In genomic region chr14:69483765-69484443, GRCh38 we compare ENCODE assay signal across 8 cellular contexts. TPM values are rescaled to one million over a fixed set of nuclear protein-coding genes. Genes with fewer than 3 reads are reported as not detected.
DNase-seq lines count a peak whose midpoint lies in the region; ATAC-seq, FAIRE-seq and TF ChIP-seq lines count a peak whose summit lies in the region.

No MANE protein-coding gene starts in this region.

- POLR2A ChIA-PET in activated CD4-positive, alpha-beta T cell treated with anti-CD3 and anti-CD28 coated beads for 36 hours (lab: Charles Lee), result no interaction called here

- H3K4me1 ChIP-seq in colonic mucosa, result peaks cover 6% of the 10 kb centered on the region

- H3K27me3 Mint-ChIP-seq in activated CD4-positive, alpha-beta T cell treated with anti-CD3 and anti-CD28 coated beads for 36 hours, result peaks cover 35% of the 10 kb centered on the region
- H3K27me3 Mint-ChIP-seq in activated CD4-positive, alpha-beta T cell treated with anti-CD3 and anti-CD28 coated beads, Interleukin-2, amount 10 ng/mL, durations not matched to agents 24 days and 14 days, result peaks cover 58% of the 10 kb centered on the region
- peaks cover 22% of the 10 kb centered on the region for H3K27me3 Mint-ChIP-seq in memory B cell

- H3K4me3 Mint-ChIP-seq in activated CD4-positive, alpha-beta T cell treated with anti-CD3 and anti-CD28 coated beads for 36 hours, result no peak overlapping the region
- H3K4me3 Mint-ChIP-seq in activated CD4-positive, alpha-beta T cell treated with anti-CD3 and anti-CD28 coated beads, Interleukin-2, amount 10 ng/mL, durations not matched to agents 24 days and 14 days, result no peak overlapping the region
- H3K4me3 Mint-ChIP-seq in memory B cell, result peak overlapping the region; percentile 51

- no peak for ATAC-seq in activated CD4-positive, alpha-beta T cell treated with anti-CD3 and anti-CD28 coated beads for 36 hours
- ATAC-seq in memory B cell (ENCODE audit: low read depth) (no peak), HG02884 (IDR thresholded peaks at IDR 0.05; ENCODE audit: unreplicated experiment) (no peak), HG02678 (IDR thresholded peaks at IDR 0.05; ENCODE audit: unreplicated experiment) (no peak), GM18907 (IDR thresholded peaks at IDR 0.05; ENCODE audit: unreplicated experiment) (no peak)

- H3K9me3 Mint-ChIP-seq in activated CD4-positive, alpha-beta T cell treated with anti-CD3 and anti-CD28 coated beads for 36 hours (ENCODE audit: low read depth), result no peaks in the 10 kb centered on the region
- no peaks in the 10 kb centered on the region for H3K9me3 Mint-ChIP-seq in activated CD4-positive, alpha-beta T cell treated with anti-CD3 and anti-CD28 coated beads, Interleukin-2, amount 10 ng/mL, durations not matched to agents 24 days and 14 days
- no peaks in the 10 kb centered on the region for H3K9me3 Mint-ChIP-seq in memory B cell

- peaks cover 1% of the 10 kb centered on the region for H3K36me3 Mint-ChIP-seq in activated CD4-positive, alpha-beta T cell treated with anti-CD3 and anti-CD28 coated beads for 36 hours (ENCODE audit: low read depth)
- H3K36me3 Mint-ChIP-seq in activated CD4-positive, alpha-beta T cell treated with anti-CD3 and anti-CD28 coated beads, Interleukin-2, amount 10 ng/mL, durations not matched to agents 24 days and 14 days (ENCODE audit: low read depth), result no peaks in the 10 kb centered on the region
- H3K36me3 Mint-ChIP-seq in memory B cell, result no peaks in the 10 kb centered on the region

- no peak overlapping the region for H3K27ac Mint-ChIP-seq in activated CD4-positive, alpha-beta T cell treated with anti-CD3 and anti-CD28 coated beads for 36 hours
- no peak overlapping the region for H3K27ac Mint-ChIP-seq in activated CD4-positive, alpha-beta T cell treated with anti-CD3 and anti-CD28 coated beads, Interleukin-2, amount 10 ng/mL, durations not matched to agents 24 days and 14 days
- no peak overlapping the region for H3K27ac Mint-ChIP-seq in memory B cell

- H3K36me3 ChIP-seq in colonic mucosa, result no peaks in the 10 kb centered on the region

- peaks cover 2% of the 10 kb centered on the region for H3K4me1 Mint-ChIP-seq in activated CD4-positive, alpha-beta T cell treated with anti-CD3 and anti-CD28 coated beads for 36 hours
- H3K4me1 Mint-ChIP-seq in activated CD4-positive, alpha-beta T cell treated with anti-CD3 and anti-CD28 coated beads, Interleukin-2, amount 10 ng/mL, durations not matched to agents 24 days and 14 days, result no peaks in the 10 kb centered on the region
- peaks cover 5% of the 10 kb centered on the region for H3K4me1 Mint-ChIP-seq in memory B cell

- peak; percentile 77 for FAIRE-seq in urothelium cell line (lab: Jason Lieb, UNC)

- intact Hi-C loops in activated CD4-positive, alpha-beta T cell treated with anti-CD3 and anti-CD28 coated beads for 36 hours (cut with DNase I, micrococcal nuclease), result no loop called here
- intact Hi-C loops in activated CD4-positive, alpha-beta T cell treated with anti-CD3 and anti-CD28 coated beads, Interleukin-2, amount 10 ng/mL, durations not matched to agents 24 days and 14 days (cut with micrococcal nuclease), result loop anchor here (5.0 kb wide), 1 partner anchor 88 kb away; the partner anchor contains the start of gene CCDC177
- intact Hi-C loops in colonic mucosa (cut with DNase I), result no loop called here

- no peak overlapping the region for H3K9ac ChIP-seq in colonic mucosa (ENCODE audit: low read depth in 2 of 2, low read length in 2 of 2)

- no peak for TF ChIP-seq CTCF in colonic mucosa (IDR thresholded peaks at IDR 0.05)

- H3K27me3 ChIP-seq in colonic mucosa, result peaks cover 32% of the 10 kb centered on the region

- H3K4me3 ChIP-seq in colonic mucosa, result peak overlapping the region; percentile 34

- CTCF ChIA-PET in activated CD4-positive, alpha-beta T cell treated with anti-CD3 and anti-CD28 coated beads for 36 hours (lab: Charles Lee), result interaction anchor here (0.5 to 0.6 kb wide), 2 partner anchors 32 to 713 kb away, joined by 3 read pairs; no protein-coding TSS in a partner anchor

- DNase-seq in activated CD4-positive, alpha-beta T cell treated with anti-CD3 and anti-CD28 coated beads for 36 hours, result peak; percentile 8
- DNase-seq in activated CD4-positive, alpha-beta T cell treated with anti-CD3 and anti-CD28 coated beads, Interleukin-2, amount 10 ng/mL, durations not matched to agents 24 days and 14 days, result no peak
- DNase-seq in colonic mucosa (no peak), memory B cell (ENCODE audit: low spot score in 2 of 2) (no peak), urothelium cell line (ENCODE audit: low spot score) (no peak)

- no peaks in the 10 kb centered on the region for H3K9me3 ChIP-seq in colonic mucosa

- no peak overlapping the region for H3K27ac ChIP-seq in colonic mucosa

RNA-seq across cellular contexts. Expression of gene PLEKHD1, which starts 0.6 kb away (rescaled TPM):
- under 1 TPM; 0.05 TPM for total RNA-seq in activated CD4-positive, alpha-beta T cell treated with anti-CD3 and anti-CD28 coated beads for 36 hours
- 0.12 TPM in 1 of 2 replicates, not detected in the other for total RNA-seq in activated CD4-positive, alpha-beta T cell treated with anti-CD3 and anti-CD28 coated beads, Interleukin-2, amount 10 ng/mL, durations not matched to agents 24 days and 14 days
- total RNA-seq in colonic mucosa, result under 1 TPM; 0.05 to 0.10 TPM
